In genomic region chrX:65883556-65883955, GRCh38 we compare ENCODE assay signal across 29 cellular contexts.
"Had no signal": no experiment of that assay in that cellular context is flagged by ENCODE, and none has a peak within 500 bp of the region (broad histone marks: within the 10 kb centered on the region; RNA-seq: fewer than 3 reads in every experiment).

No MANE protein-coding gene starts in this region.

- H3K4me3 ChIP-seq: colonic mucosa, esophagus squamous epithelium, gastroesophageal sphincter, heart left ventricle, hepatocyte, lower lobe of right lung, mucosa of descending colon had no signal

- H3K9me3 ChIP-seq: colonic mucosa, esophagus squamous epithelium, gastroesophageal sphincter, heart left ventricle, lower lobe of right lung, mucosa of descending colon had no signal

- DNase-seq: colonic mucosa; cortex of kidney; effector CD4-positive, alpha-beta T cell; effector memory CD4-positive, alpha-beta T cell; endodermal cell; erythroblast; esophagus squamous epithelium; foreskin fibroblast; foreskin melanocyte; heart left ventricle; hypothalamus; immature natural killer cell; islet precursor cell; kidney; kidney glomerular epithelial cell; left colon; left ventricle myocardium superior; lower lobe of right lung; mesenchymal stem cell; mucosa of descending colon; naive B cell; naive thymus-derived CD8-positive, alpha-beta T cell had no signal

- H2AFZ ChIP-seq: hepatocyte had no signal

- H3K36me3 ChIP-seq: colonic mucosa, esophagus squamous epithelium, gastroesophageal sphincter, heart left ventricle, lower lobe of right lung had no signal

- H3K4me1 ChIP-seq: colonic mucosa, esophagus squamous epithelium, gastroesophageal sphincter, heart left ventricle, lower lobe of right lung had no signal

- H3K4me2 ChIP-seq: hepatocyte had no signal

- H3K27me3 Mint-ChIP-seq: naive thymus-derived CD8-positive, alpha-beta T cell had no signal

- H3K36me3 Mint-ChIP-seq: mesothelial cell of epicardium; naive B cell; naive thymus-derived CD8-positive, alpha-beta T cell had no signal

- H3K9me3 Mint-ChIP-seq: dendritic cell treated with granulocyte-macrophage colony-stimulating factor and Interleukin-4, amounts not matched to agents 40 ng/mL and 50 ng/mL, for 4 days; immature natural killer cell had no signal

- H3K79me2 ChIP-seq: hepatocyte had no signal

- H3K27ac ChIP-seq: colonic mucosa, epithelial cell of prostate, esophagus squamous epithelium, gastroesophageal sphincter, heart left ventricle, hepatocyte, lower lobe of right lung had no signal

- H3K4me3 Mint-ChIP-seq: dendritic cell treated with granulocyte-macrophage colony-stimulating factor and Interleukin-4, amounts not matched to agents 40 ng/mL and 50 ng/mL, for 4 days; endodermal cell; immature natural killer cell; mesothelial cell of epicardium; naive B cell had no signal

- H3K27me3 ChIP-seq: colonic mucosa, esophagus squamous epithelium, gastroesophageal sphincter, hepatocyte had no signal

- H3K27ac Mint-ChIP-seq: dendritic cell treated with granulocyte-macrophage colony-stimulating factor and Interleukin-4, amounts not matched to agents 40 ng/mL and 50 ng/mL, for 4 days; endodermal cell; immature natural killer cell; mesothelial cell of epicardium had no signal

- H3K4me1 Mint-ChIP-seq: endodermal cell, mesothelial cell of epicardium had no signal

- ATAC-seq: esophagus mucosa; gastroesophageal sphincter; heart left ventricle; left colon; left lobe of liver; left ventricle myocardium superior; lower lobe of right lung; mucosa of descending colon; naive thymus-derived CD8-positive, alpha-beta T cell had no signal
